ENCODE assay signal across 1 cellular context in genomic region chr4:3783691-3784306, GRCh38.
TF ChIP-seq lines count a peak whose summit lies in the region.

No MANE protein-coding gene starts in this region.

TF ChIP-seq in WTC11, 78 proteins besides CTCF, POLR2A, EP300 and RAD21 (continued from another document):
- TF ChIP-seq E2F4 (CRISPR knock-in tag; IDR thresholded peaks at IDR 0.05; ENCODE audit: borderline replicate concordance, low read depth) (no peak), NFYB (CRISPR knock-in tag; conservative IDR thresholded peaks at IDR 0.05; ENCODE audit: low read depth) (no peak)
TF ChIP-seq in WTC11: peak in this region for 0.
